8 cellular contexts compared by ENCODE assay signal in genomic region chr2:85843543-85843942, GRCh38. TPM values are rescaled to one million over a fixed set of nuclear protein-coding genes. Genes with fewer than 3 reads are reported as not detected.
A peak's percentile ranks its signal among the peaks of the same experiment; 100 is the strongest.
DNase-seq lines count a peak whose midpoint lies in the region; ATAC-seq, FAIRE-seq and TF ChIP-seq lines count a peak whose summit lies in the region.

No MANE protein-coding gene starts in this region.

- in situ Hi-C loops in transverse colon (cut with MboI; ENCODE audit: low pct_ligation_motif_present in 1 of 4, low pct_unique_long_range_greater_than_20kb in 1 of 4, low sequenced_read_pairs in 3 of 4), result no loop called here

- TF ChIP-seq POLR2A in esophagus squamous epithelium (IDR thresholded peaks at IDR 0.05) (no peak), transverse colon (IDR thresholded peaks at IDR 0.05) (no peak)

- H3K4me1 ChIP-seq in cardiac muscle cell (ENCODE audit: low read depth), result no peaks in the 10 kb centered on the region
- no peaks in the 10 kb centered on the region for H3K4me1 ChIP-seq in esophagus squamous epithelium
- no peaks in the 10 kb centered on the region for H3K4me1 ChIP-seq in transverse colon

- no peak for TF ChIP-seq EP300 in transverse colon (IDR thresholded peaks at IDR 0.05; ENCODE audit: low read depth)

- no peaks in the 10 kb centered on the region for H3K36me3 ChIP-seq in cardiac muscle cell
- peaks cover 0 to 57% (median 0%) of the 10 kb centered on the region in 3 donors for H3K36me3 ChIP-seq in esophagus squamous epithelium
- H3K36me3 ChIP-seq in transverse colon, result peaks cover 0 to 11% (median 0%) of the 10 kb centered on the region in 4 donors

- ATAC-seq in Right ventricle myocardium inferior, result no peak

- peak; percentile 36 for FAIRE-seq in RCC 7860 (lab: Jason Lieb, UNC)

- H3K27me3 ChIP-seq in cardiac muscle cell (no peaks in the 10 kb centered on the region), esophagus squamous epithelium (no peaks in the 10 kb centered on the region), transverse colon (no peaks in the 10 kb centered on the region)

- H3K27ac ChIP-seq in cardiac muscle cell (no peak overlapping the region), esophagus squamous epithelium (no peak overlapping the region), transverse colon (no peak overlapping the region), caudate nucleus (ENCODE audit: low read depth, low read length) (no peak overlapping the region)

- H3K9me3 ChIP-seq in cardiac muscle cell (ENCODE audit: low read depth) (no peaks in the 10 kb centered on the region), esophagus squamous epithelium (no peaks in the 10 kb centered on the region), transverse colon (no peaks in the 10 kb centered on the region)

- intact Hi-C loops in Right ventricle myocardium inferior (cut with DNase I), result no loop called here
- intact Hi-C loops in esophagus squamous epithelium (cut with DNase I), result no loop called here
- intact Hi-C loops in transverse colon (cut with DNase I; ENCODE audit: low total_unique reads), result no loop called here

- WGBS in esophagus squamous epithelium, 2 donors, result 45 to 72% methylated on average over 4 of the region's 4 CpGs
- 55 to 58% methylated on average over 4 of the region's 4 CpGs for WGBS in transverse colon (ENCODE audit: low coverage in 1 of 2), 2 donors

- no peak for DNase-seq in cardiac muscle cell (ENCODE audit: low read depth in 1 of 2, low spot score in 1 of 2)
- no peak for DNase-seq in Right ventricle myocardium inferior (ENCODE audit: missing footprints)
- peak; percentile 15 for DNase-seq in RCC 7860 (ENCODE audit: low spot score)
- no peak for DNase-seq in esophagus squamous epithelium (lab: John Stamatoyannopoulos, UW)
- DNase-seq in transverse colon, result no peak
- no peak for DNase-seq in midbrain (lab: John Stamatoyannopoulos, UW)
- no peak for DNase-seq in dedifferentiated amniotic fluid mesenchymal stem cell (ENCODE audit: extremely low spot score)
- DNase-seq in caudate nucleus (lab: John Stamatoyannopoulos, UW), result no peak

- H3K4me3 ChIP-seq in cardiac muscle cell, result no peak overlapping the region
- H3K4me3 ChIP-seq in esophagus squamous epithelium, result no peak overlapping the region
- H3K4me3 ChIP-seq in transverse colon, result no peak overlapping the region

- TF ChIP-seq CTCF in cardiac muscle cell (IDR thresholded peaks at IDR 0.05; ENCODE audit: low read depth, low read length), result peak; percentile 44
- peak in 4 of 6 experiments; percentile 19 to 62 (median 24) for TF ChIP-seq CTCF in esophagus squamous epithelium (IDR thresholded peaks at IDR 0.05)
- TF ChIP-seq CTCF in transverse colon (IDR thresholded peaks at IDR 0.05), result peak in 4 of 5 experiments; percentile 24 to 44 (median 28)

RNA-seq across cellular contexts. Expression of gene ST3GAL5, which starts 45.2 kb away (rescaled TPM):
- total RNA-seq in cardiac muscle cell (8.1 and 12.5 TPM in 2 replicates), Right ventricle myocardium inferior (6.8 TPM), esophagus squamous epithelium (10 to 100 TPM in 1 of 4 donors, 1 to 10 TPM in 3; 1.3 to 13.5 (median 5.2) TPM), transverse colon (10 to 100 TPM in 2 of 4 donors, 1 to 10 TPM in 2; 3.0 to 20.2 (median 13.6) TPM)
- 5.7 and 11.9 TPM in 2 replicates for polyA plus RNA-seq in cardiac muscle cell
